In genomic region chr18:58862851-58863538, GRCh38 we compare ENCODE assay signal across 8 cellular contexts. TPM values are rescaled to one million over a fixed set of nuclear protein-coding genes. Genes with fewer than 3 reads are reported as not detected.
DNase-seq lines count a peak whose midpoint lies in the region; ATAC-seq and TF ChIP-seq lines count a peak whose summit lies in the region.

No MANE protein-coding gene starts in this region.

- H3K27me3 Mint-ChIP-seq in H9 (ENCODE audit: low read depth) = no peaks in the 10 kb centered on the region
- H3K27me3 Mint-ChIP-seq in stimulated activated naive B cell treated with anti-CD40 and anti-IgM and Interleukin-4, amounts not matched to agents 10 μg/mL and 1 μg/mL and 100 μg/mL, for 72 hours = peaks cover 8 to 14% of the 10 kb centered on the region in 2 donors

- H3K14ac ChIP-seq in H9 (ENCODE audit: insufficient read depth, low read length) = peak overlapping the region; percentile 90; the same call in 1 of the 2 replicates

- H3K27me3 ChIP-seq in H9 (ENCODE audit: insufficient read depth, low read length) (no peaks in the 10 kb centered on the region), PC-9 (ENCODE audit: insufficient read depth, low read depth) (no peaks in the 10 kb centered on the region)

- H3K27ac Mint-ChIP-seq in H9 = peak overlapping the region; percentile 98 to 100 (median 98)
- peak overlapping the region; percentile 98 for H3K27ac Mint-ChIP-seq in stimulated activated naive B cell treated with anti-CD40 and anti-IgM and Interleukin-4, amounts not matched to agents 10 μg/mL and 1 μg/mL and 100 μg/mL, for 72 hours

- peaks cover 85 to 86% of the 10 kb centered on the region in 2 experiments for H3K4me1 Mint-ChIP-seq in H9
- peaks cover 31 to 34% of the 10 kb centered on the region in 2 donors for H3K4me1 Mint-ChIP-seq in stimulated activated naive B cell treated with anti-CD40 and anti-IgM and Interleukin-4, amounts not matched to agents 10 μg/mL and 1 μg/mL and 100 μg/mL, for 72 hours

- no peaks in the 10 kb centered on the region for H4K20me1 ChIP-seq in H9 (ENCODE audit: control insufficient read depth, insufficient read depth, insufficient read length)
- no peaks in the 10 kb centered on the region for H4K20me1 ChIP-seq in PC-9 (ENCODE audit: insufficient read depth)

- H3K56ac ChIP-seq in H9 (ENCODE audit: insufficient read length, low read depth, low read length) = no peak overlapping the region

- POLR2A ChIA-PET in PC-9 (lab: Charles Lee; ENCODE audit: unreplicated experiment) = no interaction called here

- peak overlapping the region; percentile 4 for H2AK5ac ChIP-seq in H9 (ENCODE audit: insufficient read length, low read length)

- no peaks in the 10 kb centered on the region for H3K9me3 ChIP-seq in H9 (ENCODE audit: control insufficient read depth, low read depth, low read length)
- no peaks in the 10 kb centered on the region for H3K9me3 ChIP-seq in PC-9 (ENCODE audit: insufficient read depth, low read depth)

- peak overlapping the region; percentile 87 to 92 for H3K4me3 Mint-ChIP-seq in H9
- peak overlapping the region; percentile 84 to 85 for H3K4me3 Mint-ChIP-seq in stimulated activated naive B cell treated with anti-CD40 and anti-IgM and Interleukin-4, amounts not matched to agents 10 μg/mL and 1 μg/mL and 100 μg/mL, for 72 hours

- no peaks in the 10 kb centered on the region for H3K23me2 ChIP-seq in H9 (ENCODE audit: insufficient read length, low read depth, low read length, poor library complexity, severe bottlenecking)

- TF ChIP-seq CTCF in H9 (conservative IDR thresholded peaks at IDR 0.05) (no peak), PC-9 (conservative IDR thresholded peaks at IDR 0.05) (no peak)

- H3K27ac ChIP-seq in H9 (ENCODE audit: insufficient read length, low read depth, low read length) (peak overlapping the region; percentile 88), PC-9 (peak overlapping the region; percentile 59), caudate nucleus (ENCODE audit: low read depth, low read length) (peak overlapping the region; percentile 99)

- no peak overlapping the region for H2BK20ac ChIP-seq in H9 (ENCODE audit: low read depth, low read length, poor library complexity, severe bottlenecking)

- peak overlapping the region; percentile 39 for H4K5ac ChIP-seq in H9 (ENCODE audit: insufficient read length, low read depth, low read length)

- H3K4me1 ChIP-seq in H9 (ENCODE audit: insufficient read depth, low read length) = peaks cover 18% of the 10 kb centered on the region; the same call in 1 of the 2 replicates
- peaks cover 14% of the 10 kb centered on the region for H3K4me1 ChIP-seq in PC-9 (replicated peaks; ENCODE audit: insufficient read depth)

- H3K4me2 ChIP-seq in H9 (ENCODE audit: insufficient read depth, insufficient read length, low read length) (peak overlapping the region; percentile 79), PC-9 (peak overlapping the region; percentile 87)

- H3K18ac ChIP-seq in H9 (ENCODE audit: insufficient read length, low read depth, low read length) = peak overlapping the region; percentile 88

- H2AFZ ChIP-seq in H9 (ENCODE audit: low read length) (no peak overlapping the region), PC-9 (peak overlapping the region; percentile 90)

- H3K9me3 Mint-ChIP-seq in H9 = peaks cover 0 to 3% of the 10 kb centered on the region in 2 experiments; a peak in 2 of 5 replicates
- peaks cover 0 to 1% of the 10 kb centered on the region in 2 donors for H3K9me3 Mint-ChIP-seq in stimulated activated naive B cell treated with anti-CD40 and anti-IgM and Interleukin-4, amounts not matched to agents 10 μg/mL and 1 μg/mL and 100 μg/mL, for 72 hours

- WGBS in H9 (ENCODE audit: extremely low coverage, insufficient read length, low lambda C conversion rate) = no CpG with 5 or more reads among the region's 66 CpGs

- H3K4me3 ChIP-seq in PC-9 = peak overlapping the region; percentile 63

- H2BK15ac ChIP-seq in H9 (ENCODE audit: low read depth, low read length) = no peak overlapping the region

- peak overlapping the region; percentile 6 for H2BK12ac ChIP-seq in H9 (ENCODE audit: insufficient read length, low read depth, low read length)

- H3K23ac ChIP-seq in H9 (ENCODE audit: insufficient read length, low read depth, low read length) = no peak overlapping the region

- peak overlapping the region; percentile 92 for H2BK120ac ChIP-seq in H9 (ENCODE audit: low read depth, low read length, poor library complexity, severe bottlenecking)

- peak overlapping the region; percentile 43 for H2BK5ac ChIP-seq in H9 (ENCODE audit: insufficient read length, low read length)

- DNase-seq in DMS114 treated with DMSO at 0.1 percent for 48 hours (lab: John Stamatoyannopoulos, UW; ENCODE audit: unreplicated experiment) (peak; percentile 9), H9 (no peak), PC-9 (peak in 1 of 2 experiments; percentile 18), caudate nucleus (lab: John Stamatoyannopoulos, UW) (peak in 41 of 61 donors; percentile 7 to 82 (median 48)), left kidney (ENCODE audit: low read depth, low spot score) (peak; percentile 69)
- DNase-seq in stimulated activated naive B cell treated with anti-CD40 and anti-IgM and Interleukin-4, amounts not matched to agents 10 μg/mL and 1 μg/mL and 100 μg/mL, for 72 hours = peak; percentile 45

- intact Hi-C loops in PC-9 (cut with micrococcal nuclease; ENCODE audit: unreplicated experiment) = loop anchor here (2.0 kb wide), 1 partner anchor 78 kb away; no protein-coding TSS in a partner anchor

- H3K9ac ChIP-seq in H9 (ENCODE audit: extremely low read depth, insufficient read length, low read length) = peak overlapping the region; percentile 97

- CTCF ChIA-PET in PC-9 (lab: Charles Lee) = no interaction called here

- no peaks in the 10 kb centered on the region for H3K79me1 ChIP-seq in H9 (ENCODE audit: insufficient read depth, low read depth, low read length, poor library complexity, severe bottlenecking)

- peaks cover 8% of the 10 kb centered on the region; the same call in 1 of the 2 replicates for H3F3A ChIP-seq in PC-9 (ENCODE audit: insufficient read depth, low read depth)

- no peak overlapping the region for H4K91ac ChIP-seq in H9 (ENCODE audit: insufficient read length, low read depth, low read length)

- H3K79me2 ChIP-seq in H9 (ENCODE audit: insufficient read depth, low read length) (peaks cover 21% of the 10 kb centered on the region; the same call in 1 of the 2 replicates), PC-9 (ENCODE audit: low read depth) (no peaks in the 10 kb centered on the region)

- H3T11ph ChIP-seq in H9 (ENCODE audit: low read length) = peak overlapping the region; percentile 41

- peaks cover 29 to 39% (median 33%) of the 10 kb centered on the region in 3 experiments for H3K36me3 Mint-ChIP-seq in H9 (ENCODE audit: insufficient read depth in 1 of 3, low read depth in 3 of 3)
- peaks cover 24 to 37% of the 10 kb centered on the region in 2 donors for H3K36me3 Mint-ChIP-seq in stimulated activated naive B cell treated with anti-CD40 and anti-IgM and Interleukin-4, amounts not matched to agents 10 μg/mL and 1 μg/mL and 100 μg/mL, for 72 hours

- no peaks in the 10 kb centered on the region for H3K36me3 ChIP-seq in PC-9 (ENCODE audit: low read depth)

- no peak overlapping the region for H4K8ac ChIP-seq in H9 (replicated peaks; ENCODE audit: insufficient read length, low read depth, low read length)

- peak overlapping the region; percentile 54; the same call in 1 of the 2 replicates for H3K4ac ChIP-seq in H9 (ENCODE audit: low read depth, low read length)

- ATAC-seq in stimulated activated naive B cell treated with anti-CD40 and anti-IgM and Interleukin-4, amounts not matched to agents 10 μg/mL and 1 μg/mL and 100 μg/mL, for 72 hours (replicated peaks) = peak; percentile 38 to 54
- ATAC-seq in GM21515 (IDR thresholded peaks at IDR 0.05; ENCODE audit: unreplicated experiment) (no peak), HG03565 (IDR thresholded peaks at IDR 0.05; ENCODE audit: unreplicated experiment) (no peak)

- TSS peak; percentile 72 for BruUV-seq in PC-9 (replicated peaks; lab: Mats Ljungman, UMichigan)

- no peaks in the 10 kb centered on the region for H3K9me2 ChIP-seq in PC-9 (ENCODE audit: insufficient read depth)

RNA-seq across cellular contexts. Expression of gene ZNF532, which starts 1.7 kb away (rescaled TPM):
- 254 and 258 TPM in 2 replicates for total RNA-seq in H9 (2021)
- 19.1 and 21.1 TPM in 2 replicates for total RNA-seq in PC-9 (2021)

Comparison
In these comparisons a context has a peak if more than half of its experiments do, and no peak if none do; other contexts are left out.
1. ATAC-seq: peak in stimulated activated naive B cell treated with anti-CD40 and anti-IgM and Interleukin-4, amounts not matched to agents 10 μg/mL and 1 μg/mL and 100 μg/mL, for 72 hours (2 of 2); none in GM21515 (single experiment) and HG03565 (single experiment).
2. RNA of gene ZNF532, which starts 1.7 kb away (total RNA-seq): 254 to 258 TPM in H9; 19.1 to 21.1 TPM in PC-9; every median in the first group is over 10 times any median in the second.
3. Peak in every context shown above with its lines, with median percentiles within 50 percentile points of each other: H3K27ac ChIP-seq.